In genomic region chr1:31886866-31887265, GRCh38 we compare ENCODE assay signal across 27 cellular contexts. TPM values are rescaled to one million over a fixed set of nuclear protein-coding genes. Genes with fewer than 3 reads are reported as not detected.
DNase-seq lines count a peak whose midpoint lies in the region; ATAC-seq, FAIRE-seq and TF ChIP-seq lines count a peak whose summit lies in the region.
"Had no signal": no experiment of that assay in that cellular context is flagged by ENCODE, and none has a peak within 500 bp of the region (broad histone marks: within the 10 kb centered on the region; RNA-seq: fewer than 3 reads in every experiment).

No MANE protein-coding gene starts in this region.

- H3K36me3 Mint-ChIP-seq in stimulated activated memory B cell treated with anti-CD40 and anti-IgM and Interleukin-4, amounts not matched to agents 10 μg/mL and 1 μg/mL and 100 μg/mL, for 72 hours = no peaks in the 10 kb centered on the region
- H3K36me3 Mint-ChIP-seq: CD8-positive, alpha-beta T cell; naive thymus-derived CD8-positive, alpha-beta T cell had no signal

- H3K27ac Mint-ChIP-seq in stimulated activated memory B cell treated with anti-CD40 and anti-IgM and Interleukin-4, amounts not matched to agents 10 μg/mL and 1 μg/mL and 100 μg/mL, for 72 hours = peak overlapping the region; percentile 10
- H3K27ac Mint-ChIP-seq: activated naive CD4-positive, alpha-beta T cell treated with anti-CD3 and anti-CD28 coated beads, Interleukin-2, amount 10 ng/mL, durations not matched to agents 7 days and 5 days; endodermal cell had no signal

- BruUV-seq in K562 (replicated peaks; lab: Mats Ljungman, UMichigan) = no TSS peak

- H3K27me3 ChIP-seq in K562 (ENCODE audit: control insufficient read depth in 2 of 2, insufficient read depth in 2 of 2, low read length in 2 of 2) = no peaks in the 10 kb centered on the region
- no peaks in the 10 kb centered on the region for H3K27me3 ChIP-seq in ascending aorta
- H3K27me3 ChIP-seq: esophagus muscularis mucosa, ovary had no signal

- FAIRE-seq in K562 (lab: Jason Lieb, UNC) = peak; percentile 19
- FAIRE-seq: islet of Langerhans had no signal

- peak overlapping the region; percentile 58 for H2AFZ ChIP-seq in K562 (ENCODE audit: low read depth, low read length)

- WGBS in K562 (ENCODE audit: insufficient coverage, low coverage, missing lambda C conversion rate) = 32% methylated on average over 3 of the region's 3 CpGs

- in situ Hi-C loops in K562 (cut with MboI) = no loop called here

- no peak overlapping the region for H3K4me2 ChIP-seq in K562 (ENCODE audit: insufficient read depth, low read length)
- H3K4me2 ChIP-seq: KMS-11 had no signal

- POLR2A ChIA-PET in K562 (lab: Yijun Ruan, JAX) = no interaction called here

- no peaks in the 10 kb centered on the region for H4K20me1 ChIP-seq in K562 (replicated peaks; ENCODE audit: control insufficient read depth, insufficient read depth, low read length)

- TF ChIP-seq CTCF in GM12865 (IDR thresholded peaks at IDR 0.05; ENCODE audit: insufficient read depth, low read depth, low read length, missing control alignments) (no peak), K562 (IDR thresholded peaks at IDR 0.05 in 2 of 3, conservative IDR thresholded peaks at IDR 0.05 in 1 of 3; ENCODE audit: insufficient read depth in 2 of 3, low read depth in 1 of 3, low read length in 3 of 3) (no peak), ascending aorta (IDR thresholded peaks at IDR 0.05) (no peak)

- H3K9ac ChIP-seq in K562 (ENCODE audit: insufficient read depth in 1 of 2, low read depth in 2 of 2, low read length in 2 of 2) = no peak overlapping the region
- H3K9ac ChIP-seq: KMS-11 had no signal

- no peaks in the 10 kb centered on the region for H3K9me3 Mint-ChIP-seq in stimulated activated memory B cell treated with anti-CD40 and anti-IgM and Interleukin-4, amounts not matched to agents 10 μg/mL and 1 μg/mL and 100 μg/mL, for 72 hours
- H3K9me3 Mint-ChIP-seq: CD8-positive, alpha-beta T cell; endodermal cell; naive thymus-derived CD8-positive, alpha-beta T cell had no signal

- H3K4me1 ChIP-seq in K562 (replicated peaks in 1 of 2; ENCODE audit: control insufficient read depth in 2 of 2, insufficient read depth in 2 of 2, low read length in 2 of 2) = peaks cover 5 to 21% of the 10 kb centered on the region in 2 experiments; a peak in 4 of 5 replicates
- no peaks in the 10 kb centered on the region for H3K4me1 ChIP-seq in ascending aorta
- H3K4me1 ChIP-seq: esophagus muscularis mucosa had no signal

- H3K36me3 ChIP-seq in K562 (ENCODE audit: control insufficient read depth, insufficient read depth, low read length) (peaks cover 3% of the 10 kb centered on the region; the same call in 1 of the 3 replicates), ascending aorta (no peaks in the 10 kb centered on the region)
- H3K36me3 ChIP-seq: esophagus muscularis mucosa, ovary had no signal

- DNase-seq in GM12865 (ENCODE audit: low read depth) (peak; percentile 34), NOMO-1 (lab: John Stamatoyannopoulos, UW; ENCODE audit: unreplicated experiment in 2 of 2) (peak; percentile 64 to 67), K562 (ENCODE audit: extremely low read depth in 1 of 4, low spot score in 3 of 4) (no peak), ascending aorta (ENCODE audit: low spot score in 2 of 2) (no peak)
- no peak for DNase-seq in stimulated activated CD8-positive, alpha-beta memory T cell treated with anti-CD3 and anti-CD28 coated beads, Interleukin-4, amount 100 ng/mL, for 48 hours
- DNase-seq: activated CD4-positive, alpha-beta T cell treated with anti-CD3 and anti-CD28 coated beads for 48 hours; activated naive CD4-positive, alpha-beta T cell treated with anti-CD3 and anti-CD28 coated beads, Interleukin-2, amount 10 ng/mL, durations not matched to agents 7 days and 5 days; CD8-positive, alpha-beta T cell; cortex of kidney; DMS153; endodermal cell; left ventricle myocardium superior; midbrain; naive thymus-derived CD8-positive, alpha-beta T cell; NCI-H1105 treated with DMSO at 0.1 percent for 48 hours; NCI-H2029 treated with DMSO at 0.1 percent for 48 hours; NCI-H446 treated with DMSO at 0.1 percent for 48 hours; ovary; SIG-M5; stimulated activated CD4-positive, alpha-beta T cell treated with anti-CD3 and anti-CD28 coated beads, Interleukin-2, amount 100 ng/mL, for 48 hours; stimulated activated naive CD8-positive, alpha-beta T cell treated with anti-CD3 and anti-CD28 coated beads, Interleukin-15, Interleukin-2, amounts not matched to agents 100 U/mL and 50 U/mL, for 24 hours had no signal

- no peak for TF ChIP-seq POLR2A in K562 (conservative IDR thresholded peaks at IDR 0.05)

- no peaks in the 10 kb centered on the region for H3K9me1 ChIP-seq in K562 (ENCODE audit: control insufficient read depth, insufficient read depth, low read length)

- peaks cover 4% of the 10 kb centered on the region; the same call in 1 of the 2 replicates for H3K9me3 ChIP-seq in K562 (replicated peaks; ENCODE audit: control insufficient read depth, insufficient read depth, low read depth, low read length)
- no peaks in the 10 kb centered on the region for H3K9me3 ChIP-seq in ascending aorta
- H3K9me3 ChIP-seq: esophagus muscularis mucosa, ovary had no signal

- no peak overlapping the region for H3K4me3 Mint-ChIP-seq in stimulated activated memory B cell treated with anti-CD40 and anti-IgM and Interleukin-4, amounts not matched to agents 10 μg/mL and 1 μg/mL and 100 μg/mL, for 72 hours
- H3K4me3 Mint-ChIP-seq: activated naive CD4-positive, alpha-beta T cell treated with anti-CD3 and anti-CD28 coated beads, Interleukin-2, amount 10 ng/mL, durations not matched to agents 7 days and 5 days; CD8-positive, alpha-beta T cell; endodermal cell; naive thymus-derived CD8-positive, alpha-beta T cell had no signal

- no peaks in the 10 kb centered on the region for H3K79me2 ChIP-seq in K562 (ENCODE audit: control insufficient read depth, insufficient read depth, low read length)

- ATAC-seq in K562 = peak; percentile 85
- ATAC-seq in stimulated activated memory B cell treated with anti-CD40 and anti-IgM and Interleukin-4, amounts not matched to agents 10 μg/mL and 1 μg/mL and 100 μg/mL, for 72 hours = peak; percentile 55
- ATAC-seq in HG02610 (IDR thresholded peaks at IDR 0.05; ENCODE audit: unreplicated experiment) = no peak
- ATAC-seq: CD8-positive, alpha-beta T cell; left ventricle myocardium superior; naive thymus-derived CD8-positive, alpha-beta T cell; Panc1; stimulated activated naive CD8-positive, alpha-beta T cell treated with anti-CD3 and anti-CD28 coated beads, Interleukin-15, Interleukin-2, amounts not matched to agents 100 U/mL and 50 U/mL, for 24 hours had no signal

- TF ChIP-seq RAD21 in K562 (CRISPR knock-in tag; conservative IDR thresholded peaks at IDR 0.05 in 1 of 2, IDR thresholded peaks at IDR 0.05 in 1 of 2) = no peak

- H3K27ac ChIP-seq in K562 (ENCODE audit: extremely low read depth, low read depth, low read length) = no peak overlapping the region
- H3K27ac ChIP-seq in ascending aorta = no peak overlapping the region
- H3K27ac ChIP-seq: esophagus muscularis mucosa, KMS-11, ovary had no signal

- TF ChIP-seq EP300 in K562 (IDR thresholded peaks at IDR 0.05; ENCODE audit: low read length) = no peak

- H3K4me3 ChIP-seq in GM12865 (ENCODE audit: low read depth, low read length) = no peak overlapping the region
- no peak overlapping the region for H3K4me3 ChIP-seq in K562
- H3K4me3 ChIP-seq in ascending aorta = no peak overlapping the region
- H3K4me3 ChIP-seq: esophagus muscularis mucosa, ovary had no signal

- CTCF ChIA-PET in K562 (lab: Yijun Ruan, JAX; ENCODE audit: low intra/inter-chr PET ratio) = no interaction called here

- intact Hi-C loops in K562 (cut with micrococcal nuclease) = no loop called here
- intact Hi-C loops in ascending aorta (cut with DNase I) = no loop called here

- H3K27me3 Mint-ChIP-seq in stimulated activated memory B cell treated with anti-CD40 and anti-IgM and Interleukin-4, amounts not matched to agents 10 μg/mL and 1 μg/mL and 100 μg/mL, for 72 hours = no peaks in the 10 kb centered on the region
- H3K27me3 Mint-ChIP-seq: naive thymus-derived CD8-positive, alpha-beta T cell had no signal

- H3K4me1 Mint-ChIP-seq in stimulated activated memory B cell treated with anti-CD40 and anti-IgM and Interleukin-4, amounts not matched to agents 10 μg/mL and 1 μg/mL and 100 μg/mL, for 72 hours = peaks cover 28% of the 10 kb centered on the region

TF ChIP-seq in K562, 482 proteins besides CTCF, POLR2A, EP300 and RAD21 (continues in another document):
- TF ChIP-seq EP400 (IDR thresholded peaks at IDR 0.05) = peak; percentile 28; the same call in 1 of the 2 replicates
- TF ChIP-seq RFX1 (IDR thresholded peaks at IDR 0.05) = 0 out of 2 replicates have a peak, but pooled peaks have one; percentile 20
- no peak for TF ChIP-seq PRMT5 (CRISPR knock-in tag; IDR thresholded peaks at IDR 0.05)
- TF ChIP-seq MTA2 (IDR thresholded peaks at IDR 0.05; ENCODE audit: low read depth) = no peak
- peak; percentile 84 for TF ChIP-seq ATF3 (IDR thresholded peaks at IDR 0.05)
- TF ChIP-seq ATF3 (CRISPR knock-in tag; conservative IDR thresholded peaks at IDR 0.05) = no peak

RNA-seq across cellular contexts. Expression of gene PTP4A2, which starts 51.3 kb away (rescaled TPM):
- 116 and 315 TPM in 2 replicates for total RNA-seq in K562 (2011; cell fraction: chromatin; rRNA removed; ENCODE audit: low replicate concordance)
- total RNA-seq in K562 (2011; cell fraction: nucleolus; rRNA removed) = 52.7 and 78.6 TPM in 2 replicates
- 175 and 257 TPM in 2 replicates for total RNA-seq in K562 (2011; cell fraction: nucleoplasm; rRNA removed)
- 316 and 345 TPM in 2 replicates for total RNA-seq in K562 (2014; rRNA removed)
- 620 and 713 TPM in 2 replicates for total RNA-seq in K562 (2014; rRNA removed; fragmentation: Illumina TruSeq; extraction: Trizol)
- 585 and 652 TPM in 2 replicates for total RNA-seq in K562 (2015; rRNA removed; fragmentation: Illumina TruSeq; extraction: Trizol)
- total RNA-seq in K562 (2021) = 429 and 432 TPM in 2 replicates
- polyA plus RNA-seq in K562 (2011; rRNA removed) = 785 and 870 TPM in 2 replicates
- 63.7 and 209 TPM in 2 replicates for polyA plus RNA-seq in K562 (2011; cell fraction: cytosol; rRNA removed)
- polyA plus RNA-seq in K562 (2011; cell fraction: nucleus; rRNA removed) = 124 and 204 TPM in 2 replicates
- 386 and 493 TPM in 2 replicates for polyA plus RNA-seq in K562 (2012)
- polyA plus RNA-seq in K562 (2014; fragmentation: Illumina TruSeq; extraction: Trizol) = 528 and 852 TPM in 2 replicates
- polyA plus RNA-seq in K562 (2014; fragmentation: Nextera tagmentation; extraction: Ambion mirVana) = 100 to 1,000 TPM; 197 to 480 TPM
- 219 and 255 TPM in 2 replicates for polyA plus RNA-seq in K562 (2014; rRNA removed)
- polyA minus RNA-seq in K562 (2011; rRNA and poly(A)+ RNA removed) = 693 and 694 TPM in 2 replicates
- polyA minus RNA-seq in K562 (2011; cell fraction: cytosol; rRNA and poly(A)+ RNA removed) = 406 and 559 TPM in 2 replicates
- polyA minus RNA-seq in K562 (2011; cell fraction: nucleus; rRNA and poly(A)+ RNA removed) = 36.6 and 130 TPM in 2 replicates
- total RNA-seq in ascending aorta = 174 TPM

Comparison
In these comparisons a context has a peak if more than half of its experiments do, and no peak if none do; other contexts are left out.
1. DNase-seq: peak in GM12865 (single experiment) and NOMO-1 (2 of 2); none in K562 (0 of 4), ascending aorta (0 of 2) and stimulated activated CD8-positive, alpha-beta memory T cell treated with anti-CD3 and anti-CD28 coated beads, Interleukin-4, amount 100 ng/mL, for 48 hours (single experiment).